In genomic region chr4:152359208-152360044, GRCh38 we compare ENCODE assay signal across 13 cellular contexts.
DNase-seq lines count a peak whose midpoint lies in the region; ATAC-seq, FAIRE-seq and TF ChIP-seq lines count a peak whose summit lies in the region.
"Had no signal": no experiment of that assay in that cellular context is flagged by ENCODE, and none has a peak within 500 bp of the region (broad histone marks: within the 10 kb centered on the region; RNA-seq: fewer than 3 reads in every experiment).

No MANE protein-coding gene starts in this region.

- FAIRE-seq in GM12892 (lab: Jason Lieb, UNC) (peak; percentile 83), GM12878 (lab: Jason Lieb, UNC) (no peak)

- peaks cover 10% of the 10 kb centered on the region for H3K4me1 ChIP-seq in GM12878 (ENCODE audit: control insufficient read depth, insufficient read depth, low read length)

- ATAC-seq in GM21576 (IDR thresholded peaks at IDR 0.05; ENCODE audit: unreplicated experiment) (peak; percentile 52), HG03354 (IDR thresholded peaks at IDR 0.05; ENCODE audit: poor library complexity, severe bottlenecking, unreplicated experiment) (peak; percentile 47), GM12878 (peak; percentile 72)
- ATAC-seq: right cardiac atrium had no signal

- H3K27ac Mint-ChIP-seq in activated naive CD4-positive, alpha-beta T cell treated with anti-CD3 and anti-CD28 coated beads, Interleukin-2, amount 10 ng/mL, durations not matched to agents 7 days and 5 days = no peak overlapping the region

- H3K4me2 ChIP-seq in GM12878 (ENCODE audit: control insufficient read depth, insufficient read depth) = peak overlapping the region; percentile 11

- no peak for TF ChIP-seq RAD21 in GM12878 (IDR thresholded peaks at IDR 0.05; ENCODE audit: insufficient read depth, low read depth, low read length)

- TF ChIP-seq POLR2A in GM12892 (IDR thresholded peaks at IDR 0.05; ENCODE audit: low read depth, low read length) (no peak), GM12878 (IDR thresholded peaks at IDR 0.05; ENCODE audit: low read depth, low read length) (no peak)

- WGBS in GM12878 (ENCODE audit: insufficient coverage, insufficient replicate concordance, low lambda C conversion rate, missing lambda C conversion rate) = 41% methylated on average over 9 of the region's 9 CpGs

- in situ Hi-C loops in GM12878 (cut with MboI) = no loop called here

- DNase-seq in GM12892 (ENCODE audit: insufficient read length) (no peak), GM12878 (ENCODE audit: low read depth, low spot score) (no peak), SHP77 treated with DMSO at 0.1 percent for 48 hours (lab: John Stamatoyannopoulos, UW) (no peak), UCSD-AML1 (lab: John Stamatoyannopoulos, UW; ENCODE audit: unreplicated experiment) (no peak), NCI-H1092 treated with DMSO at 0.1 percent for 48 hours (lab: John Stamatoyannopoulos, UW) (no peak)
- no peak for DNase-seq in activated naive CD4-positive, alpha-beta T cell treated with anti-CD3 and anti-CD28 coated beads, Interleukin-2, amount 10 ng/mL, durations not matched to agents 7 days and 5 days
- DNase-seq: activated CD4-positive, CD25-positive, alpha-beta regulatory T cell; right cardiac atrium had no signal

- SMC1A ChIA-PET in GM12878 (lab: Charles Lee; ENCODE audit: uncharacterized antibody, unreplicated experiment) = interaction anchor here (0.6 to 3.3 kb wide), 11 partner anchors 8 to 1137 kb away, joined by 3 to 12 read pairs (median 3); no protein-coding TSS in a partner anchor

- peak overlapping the region; percentile 59 for H3K27ac ChIP-seq in GM12878 (ENCODE audit: control insufficient read depth, insufficient read depth)
- H3K27ac ChIP-seq: C4-2B, cardiac muscle cell, thoracic aorta had no signal

- CTCF ChIA-PET in GM12878 (lab: Yijun Ruan, JAX) = interaction anchor here (0.6 to 2.8 kb wide), 10 partner anchors 8 to 1352 kb away, joined by 3 to 11 read pairs (median 4); no protein-coding TSS in a partner anchor
- CTCF ChIA-PET in activated naive CD4-positive, alpha-beta T cell treated with anti-CD3 and anti-CD28 coated beads, Interleukin-2, amount 10 ng/mL, durations not matched to agents 7 days and 5 days (lab: Charles Lee) = no interaction called here

- TF ChIP-seq CTCF in GM12878 (IDR thresholded peaks at IDR 0.05 in 2 of 3, conservative IDR thresholded peaks at IDR 0.05 in 1 of 3; ENCODE audit: control insufficient read depth in 2 of 3, extremely low read depth in 1 of 3, insufficient read depth in 1 of 3, low read depth in 3 of 3, low read length in 3 of 3) = no peak

- POLR2A ChIA-PET in GM12878 (lab: Charles Lee) = interaction anchor here (0.6 kb wide), 1 partner anchor 523 kb away, joined by 3 read pairs; no protein-coding TSS in a partner anchor

- peaks cover 0 to 5% of the 10 kb centered on the region in 2 experiments; a peak in 1 of 4 replicates for H3K36me3 ChIP-seq in GM12878 (ENCODE audit: control insufficient read depth in 2 of 2, insufficient read depth in 2 of 2, low read length in 1 of 2)
- H3K36me3 ChIP-seq: cardiac muscle cell, thoracic aorta had no signal

- no TSS peak for BruUV-seq in GM12878 (replicated peaks; lab: Mats Ljungman, UMichigan)

- intact Hi-C loops in GM12878 (cut with micrococcal nuclease; ENCODE audit: unreplicated experiment) = no loop called here

- no peaks in the 10 kb centered on the region for H3K27me3 Mint-ChIP-seq in activated naive CD4-positive, alpha-beta T cell treated with anti-CD3 and anti-CD28 coated beads, Interleukin-2, amount 10 ng/mL, durations not matched to agents 7 days and 5 days

- H2AFZ ChIP-seq in GM12878 (ENCODE audit: control insufficient read depth, low read depth, low read length) = no peak overlapping the region

- H3K4me3 ChIP-seq in GM12878 = peak overlapping the region; percentile 18; the same call in 1 of the 2 replicates
- H3K4me3 ChIP-seq: cardiac muscle cell, thoracic aorta had no signal

- no peak overlapping the region for H3K4me3 Mint-ChIP-seq in activated naive CD4-positive, alpha-beta T cell treated with anti-CD3 and anti-CD28 coated beads, Interleukin-2, amount 10 ng/mL, durations not matched to agents 7 days and 5 days

- no peak for TF ChIP-seq EP300 in GM12878 (IDR thresholded peaks at IDR 0.05; ENCODE audit: borderline replicate concordance in 1 of 2, control insufficient read depth in 1 of 2, low read depth in 2 of 2, low read length in 2 of 2)

- H4K20me1 ChIP-seq in GM12878 (ENCODE audit: control insufficient read depth, insufficient read depth) = no peaks in the 10 kb centered on the region

- no peaks in the 10 kb centered on the region; the same call in 2 of the 3 replicates for H3K9me3 ChIP-seq in GM12878 (replicated peaks; ENCODE audit: control insufficient read depth, insufficient read depth, low read length)
- H3K9me3 ChIP-seq: thoracic aorta had no signal

- H3K4me1 Mint-ChIP-seq in activated naive CD4-positive, alpha-beta T cell treated with anti-CD3 and anti-CD28 coated beads, Interleukin-2, amount 10 ng/mL, durations not matched to agents 7 days and 5 days = no peaks in the 10 kb centered on the region

- no peak overlapping the region for H3K9ac ChIP-seq in GM12878 (ENCODE audit: control insufficient read depth, insufficient read depth, low read length)

- peaks cover 7% of the 10 kb centered on the region for H3K79me2 ChIP-seq in GM12878 (ENCODE audit: control insufficient read depth, insufficient read depth, low read length)

- no peaks in the 10 kb centered on the region for H3K27me3 ChIP-seq in GM12878 (replicated peaks in 1 of 2; ENCODE audit: control insufficient read depth in 2 of 2, insufficient read depth in 2 of 2, low read length in 1 of 2)
- H3K27me3 ChIP-seq: cardiac muscle cell had no signal

- RAD21 ChIA-PET in GM12878 (lab: Charles Lee; ENCODE audit: unreplicated experiment) = interaction anchor here (1.3 to 3.4 kb wide), 2 partner anchors 10 to 14 kb away, joined by 3 to 17 read pairs; no protein-coding TSS in a partner anchor

- H3K36me3 Mint-ChIP-seq in activated naive CD4-positive, alpha-beta T cell treated with anti-CD3 and anti-CD28 coated beads, Interleukin-2, amount 10 ng/mL, durations not matched to agents 7 days and 5 days = peaks cover 10% of the 10 kb centered on the region

- no peaks in the 10 kb centered on the region for H3K9me3 Mint-ChIP-seq in activated naive CD4-positive, alpha-beta T cell treated with anti-CD3 and anti-CD28 coated beads, Interleukin-2, amount 10 ng/mL, durations not matched to agents 7 days and 5 days

TF ChIP-seq in GM12878, 131 proteins besides CTCF, POLR2A, EP300 and RAD21 (continues in another document):
- peak; percentile 31; the same call in 1 of the 2 replicates for TF ChIP-seq NBN (IDR thresholded peaks at IDR 0.05)
- 0 out of 2 replicates have a peak, but pooled peaks have one; percentile 68 for TF ChIP-seq CHD4 (IDR thresholded peaks at IDR 0.05)
- TF ChIP-seq HDGF (IDR thresholded peaks at IDR 0.05) = peak; percentile 67; the same call in 1 of the 2 replicates
- peak; percentile 66; the same call in 1 of the 2 replicates for TF ChIP-seq NFIC (IDR thresholded peaks at IDR 0.05; ENCODE audit: low read depth, low read length)
- TF ChIP-seq IRF3 (IDR thresholded peaks at IDR 0.05) = no peak
- no peak for TF ChIP-seq SMC3 (IDR thresholded peaks at IDR 0.05; ENCODE audit: borderline replicate concordance, low read length)
- TF ChIP-seq E4F1 (IDR thresholded peaks at IDR 0.05; ENCODE audit: borderline replicate concordance, partially characterized antibody) = no peak
- no peak for TF ChIP-seq HSF1 (IDR thresholded peaks at IDR 0.05; ENCODE audit: low read depth, low read length)
- no peak for TF ChIP-seq FOXK2 (IDR thresholded peaks at IDR 0.05)
- TF ChIP-seq CREB1 (IDR thresholded peaks at IDR 0.05; ENCODE audit: low read depth) = 0 out of 2 replicates have a peak, but pooled peaks have one; percentile 16
- 0 out of 2 replicates have a peak, but pooled peaks have one; percentile 72 for TF ChIP-seq MTA3 (IDR thresholded peaks at IDR 0.05; ENCODE audit: borderline replicate concordance, low read length)
- TF ChIP-seq FOXM1 (IDR thresholded peaks at IDR 0.05; ENCODE audit: low read depth, low read length) = peak; percentile 35; the same call in 1 of the 2 replicates
